ENCODE assay signal across 22 cellular contexts in the genomic region with DNA sequence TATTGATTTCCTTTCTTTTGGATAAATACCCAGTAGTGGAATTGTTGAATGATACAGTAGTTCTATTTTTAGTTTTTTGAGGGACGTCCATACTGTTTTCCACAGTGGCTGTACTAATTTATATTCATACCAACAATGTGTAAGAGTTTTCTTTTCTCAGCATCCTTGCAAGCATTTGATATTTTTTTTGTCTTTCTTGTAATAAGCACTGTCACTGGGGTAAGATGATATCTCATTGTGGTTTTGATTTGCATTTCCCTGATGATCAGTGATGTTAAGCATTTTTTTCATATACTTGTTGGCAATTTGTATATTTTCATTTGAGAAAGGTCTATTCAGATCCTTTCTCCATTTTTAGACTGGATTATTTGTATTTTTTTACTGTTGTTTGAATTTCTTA.
"Had no signal": no experiment of that assay in that cellular context is flagged by ENCODE, and none has a peak within 500 bp of the region (broad histone marks: within the 10 kb centered on the region; RNA-seq: fewer than 3 reads in every experiment).

No MANE protein-coding gene starts in this region.

- H3K27me3 Mint-ChIP-seq: activated CD4-positive, alpha-beta T cell treated with anti-CD3 and anti-CD28 coated beads for 36 hours; activated naive CD8-positive, alpha-beta T cell treated with anti-CD3 and anti-CD28 coated beads, Interleukin-2, amount 50 U/mL, for 24 hours; central memory CD8-positive, alpha-beta T cell had no signal

- H3K36me3 ChIP-seq: ascending aorta had no signal

- H3K4me3 Mint-ChIP-seq: activated CD4-positive, alpha-beta memory T cell treated with anti-CD3 and anti-CD28 coated beads, Interleukin-2, amount 10 ng/mL, durations not matched to agents 7 days and 5 days; activated CD4-positive, alpha-beta T cell treated with anti-CD3 and anti-CD28 coated beads for 36 hours; activated naive CD8-positive, alpha-beta T cell treated with anti-CD3 and anti-CD28 coated beads, Interleukin-2, amount 50 U/mL, for 24 hours; activated T-cell treated with anti-CD3 and anti-CD28 coated beads, Interleukin-2, amount 50 U/mL, for 72 hours; central memory CD8-positive, alpha-beta T cell had no signal

- H3K27ac Mint-ChIP-seq: activated CD4-positive, alpha-beta memory T cell treated with anti-CD3 and anti-CD28 coated beads, Interleukin-2, amount 10 ng/mL, durations not matched to agents 7 days and 5 days; activated CD4-positive, alpha-beta T cell treated with anti-CD3 and anti-CD28 coated beads for 36 hours; activated naive CD4-positive, alpha-beta T cell treated with anti-CD3 and anti-CD28 coated beads, Interleukin-2, amount 50 U/mL, for 72 hours; activated naive CD8-positive, alpha-beta T cell treated with anti-CD3 and anti-CD28 coated beads, Interleukin-2, amount 50 U/mL, for 24 hours; activated T-cell treated with anti-CD3 and anti-CD28 coated beads, Interleukin-2, amount 50 U/mL, for 72 hours had no signal

- H3K27me3 ChIP-seq: ascending aorta, body of pancreas had no signal

- H3K9me3 ChIP-seq: ascending aorta, body of pancreas had no signal

- ATAC-seq: activated CD4-positive, alpha-beta T cell treated with anti-CD3 and anti-CD28 coated beads for 36 hours; activated naive CD4-positive, alpha-beta T cell treated with anti-CD3 and anti-CD28 coated beads, Interleukin-2, amount 50 U/mL, for 72 hours; activated naive CD8-positive, alpha-beta T cell treated with anti-CD3 and anti-CD28 coated beads, Interleukin-2, amount 50 U/mL, for 24 hours; activated T-cell treated with anti-CD3 and anti-CD28 coated beads, Interleukin-2, amount 50 U/mL, for 72 hours; body of pancreas had no signal

- DNase-seq: activated CD4-positive, alpha-beta memory T cell treated with anti-CD3 and anti-CD28 coated beads, Interleukin-2, amount 10 ng/mL, durations not matched to agents 7 days and 5 days; activated CD4-positive, alpha-beta T cell treated with anti-CD3 and anti-CD28 coated beads for 36 hours; activated CD4-positive, alpha-beta T cell treated with anti-CD3 and anti-CD28 coated beads, Interleukin-2, amount 50 U/mL, for 1 hour; activated CD4-positive, CD25-positive, alpha-beta regulatory T cell; activated CD8-positive, alpha-beta memory T cell treated with anti-CD3 and anti-CD28 coated beads, Interleukin-2, amount 50 U/mL, for 4 hours; activated naive CD8-positive, alpha-beta T cell treated with anti-CD3 and anti-CD28 coated beads, Interleukin-2, amount 50 U/mL, for 24 hours; activated T-cell treated with anti-CD3 and anti-CD28 coated beads, Interleukin-2, amount 50 U/mL, for 72 hours; amniotic stem cell; body of pancreas; KG1; NCI-H1092; NCI-H1417; NCI-H1930; NCI-H2107; NCI-H345; NCI-H510A; NCI-H526 treated with DMSO at 0.1 percent for 48 hours; NCI-H82; SIG-M5 had no signal

- H3K4me3 ChIP-seq: ascending aorta, body of pancreas had no signal

- H3K4me1 ChIP-seq: ascending aorta, body of pancreas had no signal
